ENCODE assay signal across 12 cellular contexts in the genomic region with DNA sequence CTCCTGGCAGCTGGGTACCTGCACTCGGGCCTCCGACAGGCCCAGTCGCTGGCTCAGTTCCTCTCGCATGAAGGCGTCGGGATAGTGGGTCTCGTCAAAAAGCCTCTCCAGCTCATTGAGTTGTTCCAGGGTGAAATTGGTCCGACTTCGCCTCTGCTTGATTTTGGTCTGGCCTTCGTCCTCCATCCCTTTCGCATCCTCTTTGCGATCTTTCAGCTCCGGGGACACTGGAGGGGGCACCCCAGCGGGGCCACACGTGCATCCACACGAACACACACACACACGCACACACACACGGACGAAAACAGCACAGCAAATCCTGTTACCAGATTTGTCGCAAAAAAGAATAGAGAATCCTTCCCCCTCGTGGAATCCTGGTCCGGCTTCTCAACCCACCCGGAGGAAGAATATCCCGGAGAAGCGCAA. TPM values are rescaled to one million over a fixed set of nuclear protein-coding genes. Genes with fewer than 3 reads are reported as not detected.
DNase-seq lines count a peak whose midpoint lies in the region; ATAC-seq and TF ChIP-seq lines count a peak whose summit lies in the region.
"Had no signal": no experiment of that assay in that cellular context is flagged by ENCODE, and none has a peak within 500 bp of the region (broad histone marks: within the 10 kb centered on the region; RNA-seq: fewer than 3 reads in every experiment).

No MANE protein-coding gene starts in this region.

- no peaks in the 10 kb centered on the region for H4K20me1 ChIP-seq in neural cell (ENCODE audit: insufficient read depth)

- no peak for ATAC-seq in foreskin keratinocyte
- no peak for ATAC-seq in GM18861 (IDR thresholded peaks at IDR 0.05; ENCODE audit: unreplicated experiment)

- H3K4me1 Mint-ChIP-seq in CD4-positive, alpha-beta memory T cell = peaks cover 24 to 62% (median 40%) of the 10 kb centered on the region in 4 donors
- H3K4me1 Mint-ChIP-seq in endothelial cell (ENCODE audit: unreplicated experiment) = peaks cover 26% of the 10 kb centered on the region

- H3K9me3 ChIP-seq in CD4-positive, alpha-beta memory T cell (ENCODE audit: control insufficient read depth in 1 of 2, low read length in 2 of 2) = no peaks in the 10 kb centered on the region
- no peaks in the 10 kb centered on the region for H3K9me3 ChIP-seq in neural cell (ENCODE audit: low read length)

- H2AFZ ChIP-seq in neural cell (ENCODE audit: low read depth, low read length) = no peak overlapping the region

- H3K36me3 ChIP-seq in CD4-positive, alpha-beta memory T cell (ENCODE audit: insufficient read depth, low read length) = no peaks in the 10 kb centered on the region
- no peaks in the 10 kb centered on the region for H3K36me3 ChIP-seq in neural cell (ENCODE audit: insufficient read depth, low read length)

- peaks cover 0 to 7% of the 10 kb centered on the region in 2 donors for H3K36me3 Mint-ChIP-seq in CD4-positive, alpha-beta memory T cell
- peaks cover 4% of the 10 kb centered on the region for H3K36me3 Mint-ChIP-seq in endothelial cell (ENCODE audit: low read depth, unreplicated experiment)

- peak in 1 of 5 donors; percentile 21 for DNase-seq in CD4-positive, alpha-beta memory T cell
- no peak for DNase-seq in HFF-Myc (ENCODE audit: extremely low read depth, low read depth)
- DNase-seq in endothelial cell (ENCODE audit: low spot score) = no peak
- DNase-seq in foreskin keratinocyte = no peak
- DNase-seq in activated effector memory CD4-positive, alpha-beta T cell treated with Interleukin-2 at 50 U/mL for 16 hours = no peak
- no peak for DNase-seq in SHP77 (lab: John Stamatoyannopoulos, UW)
- DNase-seq: activated CD4-positive, alpha-beta T cell treated with anti-CD3 and anti-CD28 coated beads, Interleukin-2, amount 50 U/mL, for 1 hour; DND-41; NCI-H1092; NCI-H69 had no signal

- POLR2A ChIA-PET in CD4-positive, alpha-beta memory T cell (lab: Charles Lee; ENCODE audit: partially characterized antibody) = no interaction called here

- H3K9ac ChIP-seq in neural cell (ENCODE audit: low read length) = no peak overlapping the region

- no peaks in the 10 kb centered on the region for H3K79me2 ChIP-seq in neural cell (replicated peaks; ENCODE audit: insufficient read depth, low read length)

- H3K4me3 ChIP-seq in CD4-positive, alpha-beta memory T cell (ENCODE audit: low read length in 2 of 2) = no peak overlapping the region
- H3K4me3 ChIP-seq in HFF-Myc (replicated peaks; ENCODE audit: low read depth, low read length) (peak overlapping the region; percentile 72), neural cell (ENCODE audit: low read length) (no peak overlapping the region)

- no peaks in the 10 kb centered on the region for H3F3A ChIP-seq in neural cell (ENCODE audit: insufficient read depth, low read length, poor library complexity, severe bottlenecking)

- H3K27me3 Mint-ChIP-seq in CD4-positive, alpha-beta memory T cell = peaks cover 76 to 77% of the 10 kb centered on the region in 2 donors
- H3K27me3 Mint-ChIP-seq in endothelial cell (ENCODE audit: unreplicated experiment) = peaks cover 33% of the 10 kb centered on the region

- no peaks in the 10 kb centered on the region for H3K9me2 ChIP-seq in neural cell (ENCODE audit: insufficient read depth, low read length)

- peak overlapping the region in 5 of 8 donors; percentile 22 to 62 (median 40) for H3K4me3 Mint-ChIP-seq in CD4-positive, alpha-beta memory T cell
- peak overlapping the region; percentile 70 for H3K4me3 Mint-ChIP-seq in endothelial cell (ENCODE audit: unreplicated experiment)

- peaks cover 0 to 52% (median 14%) of the 10 kb centered on the region in 8 donors for H3K9me3 Mint-ChIP-seq in CD4-positive, alpha-beta memory T cell
- no peaks in the 10 kb centered on the region for H3K9me3 Mint-ChIP-seq in endothelial cell (ENCODE audit: unreplicated experiment)

- CTCF ChIA-PET in CD4-positive, alpha-beta memory T cell (lab: Charles Lee; ENCODE audit: partially characterized antibody) = no interaction called here

- H3K4me1 ChIP-seq in CD4-positive, alpha-beta memory T cell (ENCODE audit: insufficient read depth, low read length) = peaks cover 50% of the 10 kb centered on the region
- no peaks in the 10 kb centered on the region for H3K4me1 ChIP-seq in foreskin keratinocyte

- no peak for TF ChIP-seq EP300 in neural cell (conservative IDR thresholded peaks at IDR 0.05; ENCODE audit: poor library complexity, severe bottlenecking)

- H3K27me3 ChIP-seq in CD4-positive, alpha-beta memory T cell (ENCODE audit: insufficient read depth, low read length) = peaks cover 92% of the 10 kb centered on the region
- H3K27me3 ChIP-seq in neural cell (ENCODE audit: insufficient read depth, low read depth, low read length) (peaks cover 99% of the 10 kb centered on the region), foreskin keratinocyte (peaks cover 98% of the 10 kb centered on the region)

- no peak overlapping the region for H3K4me2 ChIP-seq in neural cell (ENCODE audit: low read length)

- intact Hi-C loops in CD4-positive, alpha-beta memory T cell (cut with micrococcal nuclease) = loop anchor here (10.0 kb wide), 2 partner anchors 928 to 1618 kb away; no protein-coding TSS in a partner anchor

- H3K27ac ChIP-seq in CD4-positive, alpha-beta memory T cell (ENCODE audit: low read depth, low read length) = no peak overlapping the region
- no peak overlapping the region for H3K27ac ChIP-seq in neural cell (ENCODE audit: low read length)
- H3K27ac ChIP-seq in foreskin keratinocyte = no peak overlapping the region

- no peak for TF ChIP-seq RAD21 in neural cell (conservative IDR thresholded peaks at IDR 0.05)

- H3K27ac Mint-ChIP-seq in CD4-positive, alpha-beta memory T cell = peak overlapping the region in 6 of 7 donors; percentile 42 to 92 (median 72)
- no peak overlapping the region for H3K27ac Mint-ChIP-seq in endothelial cell (ENCODE audit: unreplicated experiment)

- TF ChIP-seq CTCF in HFF-Myc (IDR thresholded peaks at IDR 0.05; ENCODE audit: low read depth, low read length, missing control alignments) (no peak), endothelial cell (IDR thresholded peaks at IDR 0.05; ENCODE audit: unreplicated experiment) (no peak), neural cell (IDR thresholded peaks at IDR 0.05; ENCODE audit: poor library complexity, severe bottlenecking) (no peak), foreskin keratinocyte (conservative IDR thresholded peaks at IDR 0.05) (no peak)

TF ChIP-seq in neural cell, 6 proteins besides CTCF, POLR2A, EP300 and RAD21:
- TF ChIP-seq POLR2AphosphoS5 (IDR thresholded peaks at IDR 0.05) (peak; percentile 12), MXI1 (conservative IDR thresholded peaks at IDR 0.05; ENCODE audit: poor library complexity, severe bottlenecking) (no peak), EZH2 (IDR thresholded peaks at IDR 0.05; ENCODE audit: borderline replicate concordance, insufficient read depth, low read length, poor library complexity, severe bottlenecking) (no peak)

RNA-seq across cellular contexts. Expression of a gene that starts 3.5 kb away (rescaled TPM):
- not detected for total RNA-seq in CD4-positive, alpha-beta memory T cell
- polyA plus RNA-seq in CD4-positive, alpha-beta memory T cell = not detected
- total RNA-seq in endothelial cell (ENCODE audit: unreplicated experiment) (0.54 TPM), foreskin keratinocyte (not detected in 2 replicates)
- polyA plus RNA-seq in neural cell (not detected in 2 replicates), foreskin keratinocyte (not detected in 2 replicates)
- polyA minus RNA-seq in neural cell = not detected in 2 replicates

RNA-seq across cellular contexts. Expression of a gene that starts 7.2 kb away (rescaled TPM):
- total RNA-seq in CD4-positive, alpha-beta memory T cell = 10 to 100 TPM; 34.1 to 35.7 TPM
- 10 to 100 TPM; 23.4 to 33.2 TPM for polyA plus RNA-seq in CD4-positive, alpha-beta memory T cell
- total RNA-seq in endothelial cell (ENCODE audit: unreplicated experiment) = 24.7 TPM
- polyA plus RNA-seq in neural cell = 22.6 and 28.1 TPM in 2 replicates
- 57.5 and 69.6 TPM in 2 replicates for polyA minus RNA-seq in neural cell
- total RNA-seq in foreskin keratinocyte = 33.5 and 38.1 TPM in 2 replicates
- 11.4 and 12.8 TPM in 2 replicates for polyA plus RNA-seq in foreskin keratinocyte
